Comparison of ENCODE assay signal across 25 cellular contexts in the genomic region with DNA sequence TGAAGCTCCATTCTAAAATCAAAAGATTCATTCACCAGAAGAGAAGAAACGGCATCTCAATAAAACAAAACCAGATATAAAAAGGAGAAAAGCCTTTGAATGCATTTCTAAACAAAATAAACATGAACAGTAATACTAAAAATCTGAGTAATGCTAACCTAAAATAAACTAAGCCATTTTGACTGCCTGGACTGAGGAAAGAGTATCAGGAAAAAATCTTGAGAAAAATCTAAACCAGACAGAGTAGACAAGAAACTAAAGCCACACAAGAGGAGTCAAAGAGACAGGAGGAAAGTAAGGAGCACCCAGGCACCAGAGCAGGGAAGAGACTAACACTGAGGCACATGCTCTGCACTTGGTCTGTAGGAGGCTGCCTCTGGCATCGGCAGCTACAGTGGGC.
"Had no signal": no experiment of that assay in that cellular context is flagged by ENCODE, and none has a peak within 500 bp of the region (broad histone marks: within the 10 kb centered on the region; RNA-seq: fewer than 3 reads in every experiment).

No MANE protein-coding gene starts in this region.

- H3K27ac ChIP-seq: esophagus muscularis mucosa, gastroesophageal sphincter, heart left ventricle, right lobe of liver, skin epidermis, tibial artery, uterus, VCaP had no signal

- H3K9me3 ChIP-seq: esophagus muscularis mucosa, gastroesophageal sphincter, heart left ventricle, right lobe of liver, tibial artery, uterus had no signal

- H3K27me3 ChIP-seq: esophagus muscularis mucosa, gastroesophageal sphincter, heart left ventricle, right lobe of liver, tibial artery, uterus had no signal

- H3K9me3 Mint-ChIP-seq: activated CD4-positive, alpha-beta T cell treated with anti-CD3 and anti-CD28 coated beads, Interleukin-2, amount 10 ng/mL, durations not matched to agents 7 days and 5 days; activated CD8-positive, alpha-beta T cell treated with anti-CD3 and anti-CD28 coated beads for 36 hours; activated naive CD4-positive, alpha-beta T cell treated with anti-CD3 and anti-CD28 coated beads, Interleukin-2, amount 50 U/mL, for 24 hours; effector memory CD8-positive, alpha-beta T cell; memory B cell; nephron; stimulated activated effector memory CD8-positive, alpha-beta T cell treated with anti-CD3 and anti-CD28 coated beads, Interleukin-12 subunit alpha, Interleukin-12 subunit beta, amount 100 ng/mL, for 72 hours; stimulated activated naive CD8-positive, alpha-beta T cell treated with anti-CD3 and anti-CD28 coated beads, Interleukin-15, amount 100 ng/mL, for 72 hours; T-helper 2 cell treated with Interferon-gamma antibody and Interleukin-4, amounts not matched to agents 5 μg/mL and 100 μg/mL, for 36 hours had no signal

- H3K27me3 Mint-ChIP-seq: activated CD4-positive, alpha-beta T cell treated with anti-CD3 and anti-CD28 coated beads, Interleukin-2, amount 10 ng/mL, durations not matched to agents 7 days and 5 days; activated CD8-positive, alpha-beta memory T cell treated with anti-CD3 and anti-CD28 coated beads, Interleukin-2, amount 10 ng/mL, durations not matched to agents 7 days and 5 days; activated CD8-positive, alpha-beta T cell treated with anti-CD3 and anti-CD28 coated beads for 36 hours; activated naive CD4-positive, alpha-beta T cell treated with anti-CD3 and anti-CD28 coated beads, Interleukin-2, amount 50 U/mL, for 24 hours; effector memory CD8-positive, alpha-beta T cell; memory B cell; stimulated activated naive CD8-positive, alpha-beta T cell treated with anti-CD3 and anti-CD28 coated beads, Interleukin-15, amount 100 ng/mL, for 72 hours had no signal

- H3K4me3 ChIP-seq: esophagus muscularis mucosa, gastroesophageal sphincter, heart left ventricle, right lobe of liver, skin epidermis, tibial artery, uterus had no signal

- DNase-seq: activated CD4-positive, alpha-beta T cell treated with anti-CD3 and anti-CD28 coated beads, Interleukin-2, amount 10 ng/mL, durations not matched to agents 7 days and 5 days; activated CD4-positive, CD25-positive, alpha-beta regulatory T cell treated with anti-CD3 and anti-CD28 coated beads, Interleukin-2, amount 50 U/mL, for 72 hours; activated CD8-positive, alpha-beta memory T cell treated with anti-CD3 and anti-CD28 coated beads, Interleukin-2, amount 10 ng/mL, durations not matched to agents 7 days and 5 days; activated CD8-positive, alpha-beta T cell treated with anti-CD3 and anti-CD28 coated beads for 36 hours; activated gamma-delta T cell treated with Interleukin-2 at 50 U/mL for 16 hours; aorta; central memory CD4-positive, alpha-beta T cell; effector memory CD8-positive, alpha-beta T cell; heart left ventricle; islet precursor cell; left cardiac atrium; right lobe of liver; stimulated activated CD4-positive, alpha-beta T cell treated with anti-CD3 and anti-CD28 coated beads, Interleukin-1b, Interleukin-23, amount 100 ng/mL, for 48 hours; stimulated activated naive CD8-positive, alpha-beta T cell treated with anti-CD3 and anti-CD28 coated beads, Interleukin-15, amount 100 ng/mL, for 72 hours; tibial artery; uterus had no signal

- H3K4me3 Mint-ChIP-seq: activated CD4-positive, alpha-beta T cell treated with anti-CD3 and anti-CD28 coated beads, Interleukin-2, amount 10 ng/mL, durations not matched to agents 7 days and 5 days; activated CD8-positive, alpha-beta memory T cell treated with anti-CD3 and anti-CD28 coated beads, Interleukin-2, amount 10 ng/mL, durations not matched to agents 7 days and 5 days; activated CD8-positive, alpha-beta T cell treated with anti-CD3 and anti-CD28 coated beads for 36 hours; activated naive CD4-positive, alpha-beta T cell treated with anti-CD3 and anti-CD28 coated beads, Interleukin-2, amount 50 U/mL, for 24 hours; effector memory CD8-positive, alpha-beta T cell; memory B cell; nephron; stimulated activated effector memory CD8-positive, alpha-beta T cell treated with anti-CD3 and anti-CD28 coated beads, Interleukin-12 subunit alpha, Interleukin-12 subunit beta, amount 100 ng/mL, for 72 hours; stimulated activated naive CD8-positive, alpha-beta T cell treated with anti-CD3 and anti-CD28 coated beads, Interleukin-15, amount 100 ng/mL, for 72 hours; T-helper 2 cell treated with Interferon-gamma antibody and Interleukin-4, amounts not matched to agents 5 μg/mL and 100 μg/mL, for 36 hours had no signal

- H3K4me1 Mint-ChIP-seq: activated naive CD4-positive, alpha-beta T cell treated with anti-CD3 and anti-CD28 coated beads, Interleukin-2, amount 50 U/mL, for 24 hours; memory B cell; stimulated activated effector memory CD8-positive, alpha-beta T cell treated with anti-CD3 and anti-CD28 coated beads, Interleukin-12 subunit alpha, Interleukin-12 subunit beta, amount 100 ng/mL, for 72 hours; stimulated activated naive CD8-positive, alpha-beta T cell treated with anti-CD3 and anti-CD28 coated beads, Interleukin-15, amount 100 ng/mL, for 72 hours had no signal

- ATAC-seq: activated CD8-positive, alpha-beta memory T cell treated with anti-CD3 and anti-CD28 coated beads, Interleukin-2, amount 10 ng/mL, durations not matched to agents 7 days and 5 days; activated CD8-positive, alpha-beta T cell treated with anti-CD3 and anti-CD28 coated beads for 36 hours; effector memory CD8-positive, alpha-beta T cell; gastroesophageal sphincter; heart left ventricle; left cardiac atrium; right lobe of liver; stimulated activated effector memory CD8-positive, alpha-beta T cell treated with anti-CD3 and anti-CD28 coated beads, Interleukin-12 subunit alpha, Interleukin-12 subunit beta, amount 100 ng/mL, for 72 hours; stimulated activated naive CD8-positive, alpha-beta T cell treated with anti-CD3 and anti-CD28 coated beads, Interleukin-15, amount 100 ng/mL, for 72 hours had no signal

- H3K4me1 ChIP-seq: right lobe of liver had no signal

- H3K36me3 ChIP-seq: uterus had no signal

- H3K27ac Mint-ChIP-seq: activated CD4-positive, alpha-beta T cell treated with anti-CD3 and anti-CD28 coated beads, Interleukin-2, amount 10 ng/mL, durations not matched to agents 7 days and 5 days; activated CD8-positive, alpha-beta memory T cell treated with anti-CD3 and anti-CD28 coated beads, Interleukin-2, amount 10 ng/mL, durations not matched to agents 7 days and 5 days; activated CD8-positive, alpha-beta T cell treated with anti-CD3 and anti-CD28 coated beads for 36 hours; activated naive CD4-positive, alpha-beta T cell treated with anti-CD3 and anti-CD28 coated beads, Interleukin-2, amount 50 U/mL, for 24 hours; effector memory CD8-positive, alpha-beta T cell; memory B cell; stimulated activated effector memory CD8-positive, alpha-beta T cell treated with anti-CD3 and anti-CD28 coated beads, Interleukin-12 subunit alpha, Interleukin-12 subunit beta, amount 100 ng/mL, for 72 hours; T-helper 2 cell treated with Interferon-gamma antibody and Interleukin-4, amounts not matched to agents 5 μg/mL and 100 μg/mL, for 36 hours had no signal
